ENCODE assay signal across 29 cellular contexts in the genomic region with DNA sequence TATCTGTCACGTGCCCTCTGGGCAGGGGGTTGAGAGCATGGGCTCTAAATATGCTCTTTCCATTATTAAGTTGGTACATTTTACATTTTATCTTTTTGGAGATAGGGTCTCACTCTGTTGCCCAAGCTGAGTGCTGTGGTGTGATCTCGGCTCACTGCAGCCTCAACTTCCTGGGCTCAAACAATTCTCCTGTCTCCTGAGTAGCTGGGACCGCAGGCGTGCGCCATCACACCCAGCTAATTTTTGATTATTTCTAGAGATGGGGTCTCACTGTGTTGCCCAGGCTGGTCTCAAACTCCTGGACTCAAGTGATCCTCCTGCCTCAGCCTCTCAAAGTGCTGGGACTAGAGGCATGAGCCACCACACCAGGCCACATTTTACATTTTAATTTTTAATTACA.
"Had no signal": no experiment of that assay in that cellular context is flagged by ENCODE, and none has a peak within 500 bp of the region (broad histone marks: within the 10 kb centered on the region; RNA-seq: fewer than 3 reads in every experiment).

No MANE protein-coding gene starts in this region.

- H3K27me3 Mint-ChIP-seq: stimulated activated naive CD8-positive, alpha-beta T cell treated with anti-CD3 and anti-CD28 coated beads, Interleukin-15, Interleukin-2, amounts not matched to agents 100 ng/mL and 50 ng/mL, for 24 hours had no signal

- H3K36me3 ChIP-seq: neutrophil, pancreas, right lobe of liver, sigmoid colon, suprapubic skin, tibial artery, transverse colon, upper lobe of right lung, uterus had no signal

- H3K27me3 ChIP-seq: neutrophil, pancreas, right lobe of liver, sigmoid colon, testis, tibial artery, transverse colon, upper lobe of right lung, uterus had no signal

- H3K4me3 Mint-ChIP-seq: naive thymus-derived CD8-positive, alpha-beta T cell; natural killer cell treated with Interleukin-12 subunit alpha and Interleukin-12 subunit beta and Interleukin-15 and Interleukin-18, amount 100 ng/mL, for 72 hours; nephron progenitor cell; neural crest cell; stimulated activated effector memory CD8-positive, alpha-beta T cell treated with anti-CD3 and anti-CD28 coated beads, Interleukin-12 subunit alpha, Interleukin-12 subunit beta, amount 100 ng/mL, for 72 hours; stimulated activated naive B cell treated with anti-CD40 and anti-IgM and Interleukin-4, amounts not matched to agents 10 μg/mL and 1 μg/mL and 100 μg/mL, for 72 hours; stimulated activated naive CD8-positive, alpha-beta T cell treated with anti-CD3 and anti-CD28 coated beads, Interleukin-15, Interleukin-2, amounts not matched to agents 100 ng/mL and 50 ng/mL, for 24 hours; type B pancreatic cell had no signal

- H3K9me3 ChIP-seq: neutrophil, pancreas, psoas muscle, right lobe of liver, sigmoid colon, suprapubic skin, testis, tibial artery, transverse colon, upper lobe of right lung, uterus had no signal

- H3K4me1 ChIP-seq: pancreas, psoas muscle, right lobe of liver, sigmoid colon, suprapubic skin, testis, tibial artery, transverse colon, upper lobe of right lung, uterus had no signal

- H3K27ac ChIP-seq: neutrophil, pancreas, psoas muscle, right lobe of liver, sigmoid colon, suprapubic skin, testis, tibial artery, transverse colon, upper lobe of right lung, uterus had no signal

- H3K4me1 Mint-ChIP-seq: naive thymus-derived CD8-positive, alpha-beta T cell; neural crest cell; stimulated activated effector memory CD8-positive, alpha-beta T cell treated with anti-CD3 and anti-CD28 coated beads, Interleukin-12 subunit alpha, Interleukin-12 subunit beta, amount 100 ng/mL, for 72 hours; stimulated activated naive B cell treated with anti-CD40 and anti-IgM and Interleukin-4, amounts not matched to agents 10 μg/mL and 1 μg/mL and 100 μg/mL, for 72 hours had no signal

- H3K4me3 ChIP-seq: pancreas, psoas muscle, right lobe of liver, sigmoid colon, suprapubic skin, testis, tibial artery, transverse colon, upper lobe of right lung, uterus had no signal

- H3K9me3 Mint-ChIP-seq: natural killer cell treated with Interleukin-12 subunit alpha and Interleukin-12 subunit beta and Interleukin-15 and Interleukin-18, amount 100 ng/mL, for 72 hours; nephron progenitor cell; neural crest cell; stimulated activated effector memory CD8-positive, alpha-beta T cell treated with anti-CD3 and anti-CD28 coated beads, Interleukin-12 subunit alpha, Interleukin-12 subunit beta, amount 100 ng/mL, for 72 hours; stimulated activated naive B cell treated with anti-CD40 and anti-IgM and Interleukin-4, amounts not matched to agents 10 μg/mL and 1 μg/mL and 100 μg/mL, for 72 hours; stimulated activated naive CD8-positive, alpha-beta T cell treated with anti-CD3 and anti-CD28 coated beads, Interleukin-15, Interleukin-2, amounts not matched to agents 100 ng/mL and 50 ng/mL, for 24 hours; type B pancreatic cell had no signal

- DNase-seq: naive thymus-derived CD8-positive, alpha-beta T cell; nephron progenitor cell; nucleus accumbens; pancreas; psoas muscle; right cardiac atrium; right lobe of liver; sigmoid colon; small intestine; stimulated activated CD4-positive, alpha-beta T cell treated with anti-CD3 and anti-CD28 coated beads, Interleukin-15, amount 100 ng/mL, for 24 hours; stimulated activated CD4-positive, alpha-beta T cell treated with anti-CD3 and anti-CD28 coated beads, Interleukin-2, amount 100 ng/mL, for 24 hours; stimulated activated CD4-positive, alpha-beta T cell treated with anti-CD3 and anti-CD28 coated beads, Interleukin-2, amount 100 ng/mL, for 48 hours; stimulated activated CD4-positive, alpha-beta T cell treated with anti-CD3 and anti-CD28 coated beads, Interleukin-4, amount 100 ng/mL, for 24 hours; stimulated activated naive B cell treated with anti-CD40 and anti-IgM and Interleukin-4, amounts not matched to agents 10 μg/mL and 1 μg/mL and 100 μg/mL, for 72 hours; stimulated activated naive CD4-positive, alpha-beta T cell treated with Interleukin-2 at 50 U/mL for 16 hours; substantia nigra; testis; tibial artery; transverse colon; upper lobe of right lung; uterus had no signal

- H3K27ac Mint-ChIP-seq: natural killer cell treated with Interleukin-12 subunit alpha and Interleukin-12 subunit beta and Interleukin-15 and Interleukin-18, amount 100 ng/mL, for 72 hours; nephron progenitor cell; progenitor cell of endocrine pancreas; stimulated activated naive B cell treated with anti-CD40 and anti-IgM and Interleukin-4, amounts not matched to agents 10 μg/mL and 1 μg/mL and 100 μg/mL, for 72 hours; stimulated activated naive CD8-positive, alpha-beta T cell treated with anti-CD3 and anti-CD28 coated beads, Interleukin-15, Interleukin-2, amounts not matched to agents 100 ng/mL and 50 ng/mL, for 24 hours; type B pancreatic cell had no signal

- ATAC-seq: naive thymus-derived CD8-positive, alpha-beta T cell; natural killer cell treated with Interleukin-12 subunit alpha and Interleukin-12 subunit beta and Interleukin-15 and Interleukin-18, amount 100 ng/mL, for 72 hours; pancreas; psoas muscle; right cardiac atrium; right lobe of liver; stimulated activated effector memory CD8-positive, alpha-beta T cell treated with anti-CD3 and anti-CD28 coated beads, Interleukin-12 subunit alpha, Interleukin-12 subunit beta, amount 100 ng/mL, for 72 hours; stimulated activated naive B cell treated with anti-CD40 and anti-IgM and Interleukin-4, amounts not matched to agents 10 μg/mL and 1 μg/mL and 100 μg/mL, for 72 hours; upper lobe of right lung had no signal

- H3K36me3 Mint-ChIP-seq: naive thymus-derived CD8-positive, alpha-beta T cell; natural killer cell treated with Interleukin-12 subunit alpha and Interleukin-12 subunit beta and Interleukin-15 and Interleukin-18, amount 100 ng/mL, for 72 hours; stimulated activated effector memory CD8-positive, alpha-beta T cell treated with anti-CD3 and anti-CD28 coated beads, Interleukin-12 subunit alpha, Interleukin-12 subunit beta, amount 100 ng/mL, for 72 hours; stimulated activated naive B cell treated with anti-CD40 and anti-IgM and Interleukin-4, amounts not matched to agents 10 μg/mL and 1 μg/mL and 100 μg/mL, for 72 hours; type B pancreatic cell had no signal
